13 cellular contexts compared by ENCODE assay signal in genomic region chr3:119595639-119596329, GRCh38. TPM values are rescaled to one million over a fixed set of nuclear protein-coding genes. Genes with fewer than 3 reads are reported as not detected.
DNase-seq lines count a peak whose midpoint lies in the region; ATAC-seq, FAIRE-seq and TF ChIP-seq lines count a peak whose summit lies in the region.
"Had no signal": no experiment of that assay in that cellular context is flagged by ENCODE, and none has a peak within 500 bp of the region (broad histone marks: within the 10 kb centered on the region; RNA-seq: fewer than 3 reads in every experiment).

No MANE protein-coding gene starts in this region.

- no peak overlapping the region for H2BK120ac ChIP-seq in mesenchymal stem cell (ENCODE audit: low read depth, low read length)

- no peak overlapping the region for H2BK5ac ChIP-seq in mesenchymal stem cell (ENCODE audit: low read depth, low read length, poor library complexity, severe bottlenecking)

- H3K14ac ChIP-seq in mesenchymal stem cell (ENCODE audit: low read length in 2 of 2), result no peak overlapping the region

- H3K4me3 ChIP-seq in endothelial cell of umbilical vein (replicated peaks in 1 of 3; ENCODE audit: insufficient read depth in 1 of 3, low read depth in 1 of 3, low read length in 3 of 3) (no peak overlapping the region), mesenchymal stem cell (ENCODE audit: insufficient read depth in 1 of 2, low read depth in 1 of 2, low read length in 2 of 2) (peak overlapping the region in 1 of 2 experiments; percentile 71), upper lobe of right lung (peak overlapping the region; percentile 14)

- H2AK5ac ChIP-seq in mesenchymal stem cell (ENCODE audit: low read length, severe bottlenecking), result peak overlapping the region; percentile 17

- no peak for FAIRE-seq in endothelial cell of umbilical vein (lab: Jason Lieb, UNC)

- H4K20me1 ChIP-seq in endothelial cell of umbilical vein (replicated peaks; ENCODE audit: control insufficient read depth, extremely low read depth, insufficient read depth, low read length), result no peaks in the 10 kb centered on the region

- no peak overlapping the region for H2BK12ac ChIP-seq in mesenchymal stem cell (ENCODE audit: low read length in 2 of 2)

- dilution Hi-C loops in endothelial cell of umbilical vein (cut with MboI; ENCODE audit: extremely low pct_ligation_motif_present, low sequenced_read_pairs), result no loop called here

- no peak for DNase-seq in activated CD8-positive, alpha-beta T cell treated with anti-CD3 and anti-CD28 coated beads, Interleukin-2, amount 10 ng/mL, durations not matched to agents 7 days and 5 days
- no peak for DNase-seq in activated CD8-positive, alpha-beta T cell treated with anti-CD3 and anti-CD28 coated beads for 36 hours
- no peak for DNase-seq in endothelial cell of umbilical vein (ENCODE audit: low read depth, low spot score)
- no peak for DNase-seq in mesenchymal stem cell
- DNase-seq in upper lobe of right lung, result no peak
- no peak for DNase-seq in NCI-H2029 treated with DMSO at 0.1 percent for 48 hours (lab: John Stamatoyannopoulos, UW)
- DNase-seq in NCI-H774 (lab: John Stamatoyannopoulos, UW), result no peak
- DNase-seq in activated CD4-positive, alpha-beta T cell treated with anti-CD3 and anti-CD28 coated beads, Interleukin-2, amount 10 ng/mL, durations not matched to agents 24 days and 14 days, result no peak
- DNase-seq: activated T-cell treated with anti-CD3 and anti-CD28 coated beads, Interleukin-2, amount 50 U/mL, for 72 hours; foreskin melanocyte; mesendoderm; WERI-Rb-1 had no signal

- ATAC-seq in activated CD8-positive, alpha-beta T cell treated with anti-CD3 and anti-CD28 coated beads, Interleukin-2, amount 10 ng/mL, durations not matched to agents 7 days and 5 days, result no peak
- ATAC-seq in activated CD8-positive, alpha-beta T cell treated with anti-CD3 and anti-CD28 coated beads for 36 hours, result no peak
- peak; percentile 6 for ATAC-seq in upper lobe of right lung
- ATAC-seq: activated T-cell treated with anti-CD3 and anti-CD28 coated beads, Interleukin-2, amount 50 U/mL, for 72 hours had no signal

- H3K79me1 ChIP-seq in mesenchymal stem cell (replicated peaks; ENCODE audit: low read length, poor library complexity, severe bottlenecking), result peaks cover 2% of the 10 kb centered on the region

- H3K27me3 ChIP-seq in endothelial cell of umbilical vein (ENCODE audit: control insufficient read depth in 2 of 2, insufficient read depth in 2 of 2, low read length in 2 of 2) (no peaks in the 10 kb centered on the region), mesenchymal stem cell (ENCODE audit: control insufficient read depth in 1 of 2, insufficient read depth in 1 of 2, low read length in 2 of 2) (no peaks in the 10 kb centered on the region), upper lobe of right lung (no peaks in the 10 kb centered on the region)

- peaks cover 35% of the 10 kb centered on the region for H3K4me1 Mint-ChIP-seq in activated CD8-positive, alpha-beta T cell treated with anti-CD3 and anti-CD28 coated beads, Interleukin-2, amount 10 ng/mL, durations not matched to agents 7 days and 5 days (ENCODE audit: low read depth)
- H3K4me1 Mint-ChIP-seq in activated CD8-positive, alpha-beta T cell treated with anti-CD3 and anti-CD28 coated beads for 36 hours (ENCODE audit: low read depth), result peaks cover 17% of the 10 kb centered on the region
- peaks cover 25% of the 10 kb centered on the region for H3K4me1 Mint-ChIP-seq in activated CD4-positive, alpha-beta T cell treated with anti-CD3 and anti-CD28 coated beads, Interleukin-2, amount 10 ng/mL, durations not matched to agents 24 days and 14 days

- no TSS peak for BruUV-seq in endothelial cell of umbilical vein (replicated peaks; lab: Mats Ljungman, UMichigan)

- CTCF ChIA-PET in activated CD8-positive, alpha-beta T cell treated with anti-CD3 and anti-CD28 coated beads, Interleukin-2, amount 10 ng/mL, durations not matched to agents 7 days and 5 days (lab: Charles Lee), result interaction anchor here (0.9 to 1.3 kb wide), 3 partner anchors 9 to 132 kb away, joined by 3 to 4 read pairs (median 3); partner anchors contain the start of gene TMEM39A
- CTCF ChIA-PET in activated CD8-positive, alpha-beta T cell treated with anti-CD3 and anti-CD28 coated beads for 36 hours (lab: Charles Lee), result no interaction called here
- CTCF ChIA-PET in endothelial cell of umbilical vein (lab: Charles Lee), result no interaction called here

- no peak overlapping the region for H3K9ac ChIP-seq in endothelial cell of umbilical vein (replicated peaks; ENCODE audit: extremely low read depth, insufficient read depth, low read length)
- H3K9ac ChIP-seq in mesenchymal stem cell (ENCODE audit: low read length), result peak overlapping the region; percentile 56

- no peak overlapping the region for H2BK15ac ChIP-seq in mesenchymal stem cell (ENCODE audit: low read depth, poor library complexity, severe bottlenecking)

- H4K91ac ChIP-seq in mesenchymal stem cell (ENCODE audit: low read length), result no peak overlapping the region

- TF ChIP-seq CTCF in activated CD8-positive, alpha-beta T cell treated with anti-CD3 and anti-CD28 coated beads for 36 hours (IDR thresholded peaks at IDR 0.05), result no peak
- TF ChIP-seq CTCF in endothelial cell of umbilical vein (IDR thresholded peaks at IDR 0.05; ENCODE audit: extremely low read depth in 1 of 2, insufficient read depth in 1 of 2, low read depth in 1 of 2, low read length in 2 of 2) (no peak), upper lobe of right lung (IDR thresholded peaks at IDR 0.05) (no peak)

- H3K4me1 ChIP-seq in endothelial cell of umbilical vein (ENCODE audit: control insufficient read depth, extremely low read depth, insufficient read depth, low read length) (peaks cover 12% of the 10 kb centered on the region), mesenchymal stem cell (ENCODE audit: control insufficient read depth, insufficient read depth, low read depth, low read length) (peaks cover 20% of the 10 kb centered on the region), upper lobe of right lung (peaks cover 21% of the 10 kb centered on the region)

- H3K27me3 Mint-ChIP-seq in activated CD8-positive, alpha-beta T cell treated with anti-CD3 and anti-CD28 coated beads, Interleukin-2, amount 10 ng/mL, durations not matched to agents 7 days and 5 days (ENCODE audit: low read depth), result no peaks in the 10 kb centered on the region
- peaks cover 4% of the 10 kb centered on the region for H3K27me3 Mint-ChIP-seq in activated CD8-positive, alpha-beta T cell treated with anti-CD3 and anti-CD28 coated beads for 36 hours
- peaks cover 2% of the 10 kb centered on the region for H3K27me3 Mint-ChIP-seq in activated CD4-positive, alpha-beta T cell treated with anti-CD3 and anti-CD28 coated beads, Interleukin-2, amount 10 ng/mL, durations not matched to agents 24 days and 14 days

- 96% methylated on average over 7 of the region's 7 CpGs for WGBS in mesenchymal stem cell

- no peak overlapping the region for H4K8ac ChIP-seq in mesenchymal stem cell (ENCODE audit: low read length)

- H3K18ac ChIP-seq in mesenchymal stem cell (ENCODE audit: low read depth in 1 of 2, low read length in 2 of 2), result no peak overlapping the region

- H2AFZ ChIP-seq in endothelial cell of umbilical vein (ENCODE audit: low read depth, low read length) (peak overlapping the region; percentile 2), mesenchymal stem cell (ENCODE audit: low read depth, low read length) (no peak overlapping the region)

- H3K79me2 ChIP-seq in endothelial cell of umbilical vein (ENCODE audit: control insufficient read depth, insufficient read depth, low read length), result no peaks in the 10 kb centered on the region

- POLR2A ChIA-PET in activated CD8-positive, alpha-beta T cell treated with anti-CD3 and anti-CD28 coated beads, Interleukin-2, amount 10 ng/mL, durations not matched to agents 7 days and 5 days (lab: Charles Lee), result interaction anchor here (0.6 to 1.4 kb wide), 2 partner anchors 16 to 644 kb away, joined by 4 to 5 read pairs; partner anchors contain the start of gene ADPRH
- POLR2A ChIA-PET in activated CD8-positive, alpha-beta T cell treated with anti-CD3 and anti-CD28 coated beads for 36 hours (lab: Charles Lee), result no interaction called here
- POLR2A ChIA-PET in endothelial cell of umbilical vein (lab: Charles Lee), result no interaction called here

- H3K9me3 ChIP-seq in endothelial cell of umbilical vein (replicated peaks; ENCODE audit: control insufficient read depth, insufficient read depth, low read length) (no peaks in the 10 kb centered on the region), mesenchymal stem cell (ENCODE audit: control insufficient read depth, low read length) (no peaks in the 10 kb centered on the region), upper lobe of right lung (no peaks in the 10 kb centered on the region)

- H3K9me1 ChIP-seq in endothelial cell of umbilical vein (replicated peaks; ENCODE audit: control insufficient read depth, extremely low read depth, insufficient read depth, low read length), result no peaks in the 10 kb centered on the region

- TF ChIP-seq POLR2A in endothelial cell of umbilical vein (IDR thresholded peaks at IDR 0.05; ENCODE audit: low read depth, low read length), result no peak

- no peaks in the 10 kb centered on the region for H3K9me3 Mint-ChIP-seq in activated CD8-positive, alpha-beta T cell treated with anti-CD3 and anti-CD28 coated beads, Interleukin-2, amount 10 ng/mL, durations not matched to agents 7 days and 5 days (ENCODE audit: insufficient read depth)
- no peaks in the 10 kb centered on the region for H3K9me3 Mint-ChIP-seq in activated CD8-positive, alpha-beta T cell treated with anti-CD3 and anti-CD28 coated beads for 36 hours
- no peaks in the 10 kb centered on the region for H3K9me3 Mint-ChIP-seq in activated CD4-positive, alpha-beta T cell treated with anti-CD3 and anti-CD28 coated beads, Interleukin-2, amount 10 ng/mL, durations not matched to agents 24 days and 14 days
- H3K9me3 Mint-ChIP-seq: activated T-cell treated with anti-CD3 and anti-CD28 coated beads, Interleukin-2, amount 50 U/mL, for 72 hours had no signal

- no peaks in the 10 kb centered on the region for H3K36me3 ChIP-seq in endothelial cell of umbilical vein (ENCODE audit: control insufficient read depth in 2 of 2, extremely low read depth in 1 of 2, insufficient read depth in 2 of 2, low read length in 2 of 2)
- H3K36me3 ChIP-seq in mesenchymal stem cell (ENCODE audit: control insufficient read depth in 1 of 2, insufficient read depth in 2 of 2, low read depth in 1 of 2, low read length in 2 of 2), result no peaks in the 10 kb centered on the region
- no peaks in the 10 kb centered on the region for H3K36me3 ChIP-seq in upper lobe of right lung
- H3K36me3 ChIP-seq: WERI-Rb-1 had no signal

- H3K23ac ChIP-seq in mesenchymal stem cell (ENCODE audit: low read length in 2 of 2), result no peak overlapping the region

- peak overlapping the region; percentile 5 for H3K27ac Mint-ChIP-seq in activated CD8-positive, alpha-beta T cell treated with anti-CD3 and anti-CD28 coated beads, Interleukin-2, amount 10 ng/mL, durations not matched to agents 7 days and 5 days
- no peak overlapping the region for H3K27ac Mint-ChIP-seq in activated CD8-positive, alpha-beta T cell treated with anti-CD3 and anti-CD28 coated beads for 36 hours
- no peak overlapping the region for H3K27ac Mint-ChIP-seq in activated CD4-positive, alpha-beta T cell treated with anti-CD3 and anti-CD28 coated beads, Interleukin-2, amount 10 ng/mL, durations not matched to agents 24 days and 14 days
- H3K27ac Mint-ChIP-seq: activated T-cell treated with anti-CD3 and anti-CD28 coated beads, Interleukin-2, amount 50 U/mL, for 72 hours had no signal

- peaks cover under 1% of the 10 kb centered on the region for H3K36me3 Mint-ChIP-seq in activated CD8-positive, alpha-beta T cell treated with anti-CD3 and anti-CD28 coated beads, Interleukin-2, amount 10 ng/mL, durations not matched to agents 7 days and 5 days (ENCODE audit: low read depth)
- H3K36me3 Mint-ChIP-seq in activated CD8-positive, alpha-beta T cell treated with anti-CD3 and anti-CD28 coated beads for 36 hours (ENCODE audit: low read depth), result no peaks in the 10 kb centered on the region
- H3K36me3 Mint-ChIP-seq in activated CD4-positive, alpha-beta T cell treated with anti-CD3 and anti-CD28 coated beads, Interleukin-2, amount 10 ng/mL, durations not matched to agents 24 days and 14 days (ENCODE audit: low read depth), result no peaks in the 10 kb centered on the region

- H3K4ac ChIP-seq in mesenchymal stem cell (ENCODE audit: low read depth in 1 of 2, low read length in 2 of 2), result no peak overlapping the region

- H3K27ac ChIP-seq in endothelial cell of umbilical vein (ENCODE audit: insufficient read depth, low read depth, low read length), result no peak overlapping the region
- no peak overlapping the region for H3K27ac ChIP-seq in mesenchymal stem cell (ENCODE audit: low read length, poor library complexity, severe bottlenecking)
- H3K27ac ChIP-seq in upper lobe of right lung, result no peak overlapping the region
- H3K27ac ChIP-seq: WERI-Rb-1 had no signal

- H3K4me2 ChIP-seq in endothelial cell of umbilical vein (ENCODE audit: insufficient read depth, low read length) (no peak overlapping the region), mesenchymal stem cell (ENCODE audit: low read length, poor library complexity, severe bottlenecking) (no peak overlapping the region)

- intact Hi-C loops in activated CD8-positive, alpha-beta T cell treated with anti-CD3 and anti-CD28 coated beads for 36 hours (cut with micrococcal nuclease), result no loop called here
- intact Hi-C loops in endothelial cell of umbilical vein (cut with micrococcal nuclease), result no loop called here
- intact Hi-C loops in upper lobe of right lung (cut with DNase I), result loop anchor here (10.0 kb wide), 1 partner anchor 79 kb away; the partner anchor contains the start of gene COX17
- intact Hi-C loops in activated CD4-positive, alpha-beta T cell treated with anti-CD3 and anti-CD28 coated beads, Interleukin-2, amount 10 ng/mL, durations not matched to agents 24 days and 14 days (cut with micrococcal nuclease), result no loop called here

- H3K4me3 Mint-ChIP-seq in activated CD8-positive, alpha-beta T cell treated with anti-CD3 and anti-CD28 coated beads, Interleukin-2, amount 10 ng/mL, durations not matched to agents 7 days and 5 days, result no peak overlapping the region
- H3K4me3 Mint-ChIP-seq in activated CD8-positive, alpha-beta T cell treated with anti-CD3 and anti-CD28 coated beads for 36 hours, result no peak overlapping the region
- H3K4me3 Mint-ChIP-seq in activated CD4-positive, alpha-beta T cell treated with anti-CD3 and anti-CD28 coated beads, Interleukin-2, amount 10 ng/mL, durations not matched to agents 24 days and 14 days, result no peak overlapping the region
- H3K4me3 Mint-ChIP-seq: activated T-cell treated with anti-CD3 and anti-CD28 coated beads, Interleukin-2, amount 50 U/mL, for 72 hours had no signal

RNA-seq across cellular contexts. Expression of gene PLA1A, which starts 1.9 kb away (rescaled TPM):
- not detected for total RNA-seq in activated CD8-positive, alpha-beta T cell treated with anti-CD3 and anti-CD28 coated beads, Interleukin-2, amount 10 ng/mL, durations not matched to agents 7 days and 5 days
- not detected for total RNA-seq in activated CD8-positive, alpha-beta T cell treated with anti-CD3 and anti-CD28 coated beads for 36 hours
- not detected in 2 replicates for total RNA-seq in endothelial cell of umbilical vein
- polyA plus RNA-seq in endothelial cell of umbilical vein, result 0.07 and 0.14 TPM in 2 replicates
- 0.10 and 0.12 TPM in 2 replicates for polyA plus RNA-seq in endothelial cell of umbilical vein (2011; cell fraction: cytosol; rRNA removed)
- not detected in 2 replicates for polyA plus RNA-seq in endothelial cell of umbilical vein (2011; cell fraction: nucleus; rRNA removed)
- 0.66 and 1.2 TPM in 2 replicates for polyA plus RNA-seq in endothelial cell of umbilical vein (2012)
- 0.58 TPM in 1 of 2 replicates, not detected in the other for polyA minus RNA-seq in endothelial cell of umbilical vein
- polyA minus RNA-seq in endothelial cell of umbilical vein (2011; cell fraction: cytosol; rRNA and poly(A)+ RNA removed), result not detected
- not detected in 2 replicates for polyA minus RNA-seq in endothelial cell of umbilical vein (2011; cell fraction: nucleus; rRNA and poly(A)+ RNA removed)
- 0.10 TPM for polyA plus RNA-seq in mesenchymal stem cell (2013, experiment 1 of 2)
- polyA plus RNA-seq in mesenchymal stem cell (2013, experiment 2 of 2), result 0.12 TPM
- 37.6 TPM for total RNA-seq in upper lobe of right lung
- 0.26 and 0.31 TPM in 2 replicates for total RNA-seq in activated CD4-positive, alpha-beta T cell treated with anti-CD3 and anti-CD28 coated beads, Interleukin-2, amount 10 ng/mL, durations not matched to agents 24 days and 14 days
- total RNA-seq: Daoy had no signal

RNA-seq across cellular contexts. Expression of gene ADPRH, which starts 16.5 kb away (rescaled TPM):
- total RNA-seq in activated CD8-positive, alpha-beta T cell treated with anti-CD3 and anti-CD28 coated beads, Interleukin-2, amount 10 ng/mL, durations not matched to agents 7 days and 5 days, result 1 to 10 TPM; 3.2 to 3.8 TPM
- total RNA-seq in activated CD8-positive, alpha-beta T cell treated with anti-CD3 and anti-CD28 coated beads for 36 hours, result 1 to 10 TPM; 5.7 to 5.9 TPM
- total RNA-seq in endothelial cell of umbilical vein (6.0 and 8.0 TPM in 2 replicates), upper lobe of right lung (26.5 TPM)
- 3.3 and 3.5 TPM in 2 replicates for polyA plus RNA-seq in endothelial cell of umbilical vein
- 3.1 and 3.2 TPM in 2 replicates for polyA plus RNA-seq in endothelial cell of umbilical vein (2011; cell fraction: cytosol; rRNA removed)
- polyA plus RNA-seq in endothelial cell of umbilical vein (2011; cell fraction: nucleus; rRNA removed), result 1.6 and 2.0 TPM in 2 replicates
- polyA plus RNA-seq in endothelial cell of umbilical vein (2012), result 2.8 and 3.1 TPM in 2 replicates
- polyA minus RNA-seq in endothelial cell of umbilical vein, result 4.3 and 7.2 TPM in 2 replicates
- polyA minus RNA-seq in endothelial cell of umbilical vein (2011; cell fraction: cytosol; rRNA and poly(A)+ RNA removed), result not detected
- polyA minus RNA-seq in endothelial cell of umbilical vein (2011; cell fraction: nucleus; rRNA and poly(A)+ RNA removed), result 0.91 and 1.8 TPM in 2 replicates
- 1.3 TPM for polyA plus RNA-seq in mesenchymal stem cell (2013, experiment 1 of 2)
- polyA plus RNA-seq in mesenchymal stem cell (2013, experiment 2 of 2), result 1.5 TPM
- 3.6 and 4.2 TPM in 2 replicates for total RNA-seq in activated CD4-positive, alpha-beta T cell treated with anti-CD3 and anti-CD28 coated beads, Interleukin-2, amount 10 ng/mL, durations not matched to agents 24 days and 14 days

RNA-seq across cellular contexts. Expression of gene CD80, which starts 36.4 kb away (rescaled TPM):
- total RNA-seq in activated CD8-positive, alpha-beta T cell treated with anti-CD3 and anti-CD28 coated beads, Interleukin-2, amount 10 ng/mL, durations not matched to agents 7 days and 5 days, result 10 to 100 TPM; 19.1 to 20.2 TPM
- total RNA-seq in activated CD8-positive, alpha-beta T cell treated with anti-CD3 and anti-CD28 coated beads for 36 hours, result 10 to 100 TPM in 1 of 2 experiments, 1 to 10 TPM in 1; 7.1 to 10.2 TPM
- total RNA-seq in endothelial cell of umbilical vein (not detected in 2 replicates), upper lobe of right lung (7.9 TPM)
- not detected in 2 replicates for polyA plus RNA-seq in endothelial cell of umbilical vein
- not detected in 2 replicates for polyA plus RNA-seq in endothelial cell of umbilical vein (2011; cell fraction: cytosol; rRNA removed)
- not detected in 2 replicates for polyA plus RNA-seq in endothelial cell of umbilical vein (2011; cell fraction: nucleus; rRNA removed)
- not detected in 2 replicates for polyA plus RNA-seq in endothelial cell of umbilical vein (2012)
- polyA minus RNA-seq in endothelial cell of umbilical vein, result not detected in 2 replicates
- polyA minus RNA-seq in endothelial cell of umbilical vein (2011; cell fraction: cytosol; rRNA and poly(A)+ RNA removed), result not detected
- not detected in 2 replicates for polyA minus RNA-seq in endothelial cell of umbilical vein (2011; cell fraction: nucleus; rRNA and poly(A)+ RNA removed)
- not detected for polyA plus RNA-seq in mesenchymal stem cell (2013, experiment 1 of 2)
- polyA plus RNA-seq in mesenchymal stem cell (2013, experiment 2 of 2), result 0.01 TPM
- total RNA-seq in activated CD4-positive, alpha-beta T cell treated with anti-CD3 and anti-CD28 coated beads, Interleukin-2, amount 10 ng/mL, durations not matched to agents 24 days and 14 days, result 12.5 and 13.0 TPM in 2 replicates
- total RNA-seq: Daoy had no signal

Comparison
In these comparisons a context has a peak if more than half of its experiments do, and no peak if none do; other contexts are left out.
1. RNA of gene PLA1A, which starts 1.9 kb away (total RNA-seq): 37.6 TPM in upper lobe of right lung (single experiment); not detected in endothelial cell of umbilical vein, 0.26 to 0.31 TPM in activated CD4-positive, alpha-beta T cell treated with anti-CD3 and anti-CD28 coated beads, Interleukin-2, amount 10 ng/mL, durations not matched to agents 24 days and 14 days, not detected in activated CD8-positive, alpha-beta T cell treated with anti-CD3 and anti-CD28 coated beads for 36 hours and not detected in activated CD8-positive, alpha-beta T cell treated with anti-CD3 and anti-CD28 coated beads, Interleukin-2, amount 10 ng/mL, durations not matched to agents 7 days and 5 days; every median in the first group is over 10 times any median in the second.